Comparison of ENCODE assay signal across 8 cellular contexts in the genomic region with DNA sequence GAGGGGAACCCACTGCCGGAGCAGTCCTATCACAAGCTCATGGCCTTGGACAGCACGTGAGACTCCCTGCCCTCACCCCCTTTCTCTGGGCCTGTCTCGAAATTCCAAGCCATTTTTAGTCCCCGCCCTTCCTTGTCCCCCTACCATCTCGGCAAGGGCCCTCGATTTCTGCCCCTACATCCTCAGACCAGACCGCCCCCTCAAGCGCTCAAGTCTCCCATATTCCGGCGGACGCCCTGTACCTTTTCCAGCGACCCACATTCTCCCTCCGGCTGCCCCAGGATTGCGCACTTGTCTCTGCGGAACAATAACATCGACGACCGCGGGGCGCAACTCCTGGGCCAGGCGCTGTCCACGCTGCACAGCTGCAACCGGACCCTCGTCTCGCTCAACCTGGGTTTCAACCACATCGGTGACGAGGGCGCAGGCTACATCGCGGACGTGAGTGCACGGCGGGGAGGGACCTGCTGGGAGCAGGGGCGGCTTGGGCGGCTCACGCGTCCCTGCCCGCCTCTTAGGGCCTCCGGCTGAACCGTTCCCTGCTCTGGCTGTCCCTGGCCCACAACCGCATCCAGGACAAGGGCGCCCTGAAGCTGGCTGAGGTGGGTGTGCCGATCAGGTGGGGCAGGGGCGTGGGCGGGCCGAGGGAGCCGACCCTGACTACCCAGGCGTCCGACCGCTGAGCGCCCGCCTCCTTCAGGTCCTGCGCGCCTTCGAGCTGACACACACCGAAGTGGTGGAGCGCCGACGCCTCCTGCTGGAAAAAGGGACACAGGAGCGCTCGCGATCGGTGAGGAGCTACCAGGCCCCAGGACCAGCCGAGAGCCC. TPM values are rescaled to one million over a fixed set of nuclear protein-coding genes. Genes with fewer than 3 reads are reported as not detected.
A peak's percentile ranks its signal among the peaks of the same experiment; 100 is the strongest.
DNase-seq lines count a peak whose midpoint lies in the region; ATAC-seq and TF ChIP-seq lines count a peak whose summit lies in the region.

No MANE protein-coding gene starts in this region.

- H3K9me3 Mint-ChIP-seq in chondrocyte (ENCODE audit: low read depth) = no peaks in the 10 kb centered on the region

- no peaks in the 10 kb centered on the region for H3K36me3 Mint-ChIP-seq in chondrocyte (ENCODE audit: low read depth)

- H3K27me3 ChIP-seq in left lung = peaks cover 51 to 81% of the 10 kb centered on the region in 2 donors

- H3K4me1 Mint-ChIP-seq in chondrocyte (ENCODE audit: low read depth) = peaks cover 26% of the 10 kb centered on the region

- peak overlapping the region; percentile 0 to 11 for H3K4me3 ChIP-seq in left lung

- H3K27me3 Mint-ChIP-seq in chondrocyte (ENCODE audit: low read depth) = peaks cover 61% of the 10 kb centered on the region

- peak; percentile 89 for TF ChIP-seq CTCF in chondrocyte (IDR thresholded peaks at IDR 0.05)
- peak; percentile 56 to 69 for TF ChIP-seq CTCF in left lung (IDR thresholded peaks at IDR 0.05)

- H3K4me3 Mint-ChIP-seq in chondrocyte (ENCODE audit: unreplicated experiment) = peak overlapping the region; percentile 50

- no peaks in the 10 kb centered on the region for H3K9me3 ChIP-seq in left lung

- H3K27ac ChIP-seq in left lung = no peak overlapping the region

- DNase-seq in SIG-M5 treated with dmso at 0.1 percent for 504 hours (lab: John Stamatoyannopoulos, UW; ENCODE audit: unreplicated experiment) (peak; percentile 71), SIG-M5 (lab: John Stamatoyannopoulos, UW) (no peak), NCI-H2107 (lab: John Stamatoyannopoulos, UW) (peak; percentile 47), chondrocyte (ENCODE audit: low spot score) (no peak), left lung (peak; percentile 77 to 91)
- peak; percentile 10 for DNase-seq in activated CD4-positive, CD25-positive, alpha-beta regulatory T cell treated with anti-CD3 and anti-CD28 coated beads, Interleukin-2, amount 50 U/mL, for 16 hours (ENCODE audit: low read depth, low spot score)
- DNase-seq in stimulated activated CD4-positive, alpha-beta T cell treated with anti-CD3 and anti-CD28 coated beads, TNF-alpha, amount 100 ng/mL, for 48 hours (ENCODE audit: low read depth in 3 of 3) = peak; percentile 34 to 70 (median 55)

- peaks cover 17 to 53% of the 10 kb centered on the region in 2 donors for H3K4me1 ChIP-seq in left lung

- ATAC-seq in left lung (peak; percentile 85), GM18519 (IDR thresholded peaks at IDR 0.05; ENCODE audit: low FRiP score, unreplicated experiment) (no peak)

- intact Hi-C loops in left lung (cut with DNase I) = no loop called here

- H3K36me3 ChIP-seq in left lung = no peaks in the 10 kb centered on the region

- no peak overlapping the region for H3K27ac Mint-ChIP-seq in chondrocyte (ENCODE audit: unreplicated experiment)

RNA-seq across cellular contexts. Expression of a gene that starts 7.0 kb away (rescaled TPM):
- not detected in 3 replicates for total RNA-seq in chondrocyte
- total RNA-seq in left lung = 1 to 10 TPM in 1 of 2 donors, under 1 TPM in 1; 0.38 to 3.5 TPM

RNA-seq across cellular contexts. Expression of a gene that starts 33.9 kb away (rescaled TPM):
- total RNA-seq in chondrocyte (1.4 to 13.7 TPM (median 9.9 TPM) in 3 replicates), left lung (10 to 100 TPM; 10.6 to 12.3 TPM)

Comparison
In these comparisons a context has a peak if more than half of its experiments do, and no peak if none do; other contexts are left out.
1. DNase-seq: peak in SIG-M5 treated with dmso at 0.1 percent for 504 hours (single experiment), NCI-H2107 (single experiment), activated CD4-positive, CD25-positive, alpha-beta regulatory T cell treated with anti-CD3 and anti-CD28 coated beads, Interleukin-2, amount 50 U/mL, for 16 hours (single experiment), left lung (2 of 2) and stimulated activated CD4-positive, alpha-beta T cell treated with anti-CD3 and anti-CD28 coated beads, TNF-alpha, amount 100 ng/mL, for 48 hours (3 of 3); none in SIG-M5 (single experiment) and chondrocyte (single experiment).